In the genomic region with DNA sequence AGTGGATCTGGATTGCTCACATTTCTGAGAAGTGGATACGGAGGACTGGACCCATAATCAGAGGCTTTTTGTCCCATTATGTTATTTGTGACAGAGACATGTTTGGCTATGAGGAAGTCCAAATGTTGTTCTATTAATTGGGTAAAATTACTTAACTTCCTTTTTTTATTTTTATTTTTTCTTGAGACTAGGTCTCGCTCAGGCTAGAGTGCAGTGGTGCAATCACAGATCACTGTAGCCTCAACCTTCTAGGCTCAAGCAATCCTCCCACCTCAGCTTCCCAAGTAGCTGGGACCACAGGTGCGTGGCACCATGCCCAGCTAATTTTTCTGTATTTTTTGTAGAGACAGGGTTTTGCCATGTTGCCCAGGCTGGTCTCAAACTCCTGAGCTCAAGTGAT, we compare ENCODE assay signal across 16 cellular contexts.
"Had no signal": no experiment of that assay in that cellular context is flagged by ENCODE, and none has a peak within 500 bp of the region (broad histone marks: within the 10 kb centered on the region; RNA-seq: fewer than 3 reads in every experiment).

No MANE protein-coding gene starts in this region.

- DNase-seq: activated CD4-positive, alpha-beta T cell treated with anti-CD3 and anti-CD28 coated beads, Interleukin-2, amount 50 U/mL, for 1 hour; activated T-cell treated with anti-CD3 and anti-CD28 coated beads for 4 hours; caudate nucleus; effector CD8-positive, alpha-beta T cell; heart right ventricle; stimulated activated CD4-positive, alpha-beta T cell treated with anti-CD3 and anti-CD28 coated beads, Interleukin-12 subunit alpha, Interleukin-12 subunit beta, amount 100 ng/mL, for 4 hours; stimulated activated CD4-positive, alpha-beta T cell treated with anti-CD3 and anti-CD28 coated beads, Interleukin-2, amount 100 ng/mL, for 48 hours; testis had no signal

- H3K9me3 Mint-ChIP-seq: activated naive CD4-positive, alpha-beta T cell treated with anti-CD3 and anti-CD28 coated beads, Interleukin-2, amount 50 U/mL, for 24 hours; activated T-helper 2 cell treated with anti-CD3 and anti-CD28 coated beads, Interferon-gamma antibody, Interleukin-2, Interleukin-4, amounts not matched to agents 10 μg/mL and 5 μg/mL and 100 μg/mL, durations not matched to agents 14 hours and 24 hours and 36 hours; nephron; stimulated activated naive CD8-positive, alpha-beta T cell treated with anti-CD3 and anti-CD28 coated beads, Interleukin-15, Interleukin-2, amounts not matched to agents 100 ng/mL and 50 ng/mL, for 24 hours; WTC11 had no signal

- H3K4me1 ChIP-seq: testis had no signal

- H3K27me3 ChIP-seq: heart right ventricle, testis had no signal

- H3K27ac ChIP-seq: coronary artery, testis had no signal

- H3K27me3 Mint-ChIP-seq: activated naive CD4-positive, alpha-beta T cell treated with anti-CD3 and anti-CD28 coated beads, Interleukin-2, amount 50 U/mL, for 24 hours; stimulated activated naive CD8-positive, alpha-beta T cell treated with anti-CD3 and anti-CD28 coated beads, Interleukin-15, Interleukin-2, amounts not matched to agents 100 ng/mL and 50 ng/mL, for 24 hours had no signal

- ATAC-seq: heart right ventricle, left lobe of liver, sciatic nerve, WTC11 had no signal

- H3K4me1 Mint-ChIP-seq: activated naive CD4-positive, alpha-beta T cell treated with anti-CD3 and anti-CD28 coated beads, Interleukin-2, amount 50 U/mL, for 24 hours; nephron; WTC11 had no signal

- H3K4me3 Mint-ChIP-seq: activated naive CD4-positive, alpha-beta T cell treated with anti-CD3 and anti-CD28 coated beads, Interleukin-2, amount 50 U/mL, for 24 hours; nephron; stimulated activated naive CD8-positive, alpha-beta T cell treated with anti-CD3 and anti-CD28 coated beads, Interleukin-15, Interleukin-2, amounts not matched to agents 100 ng/mL and 50 ng/mL, for 24 hours; WTC11 had no signal

- H3K27ac Mint-ChIP-seq: activated naive CD4-positive, alpha-beta T cell treated with anti-CD3 and anti-CD28 coated beads, Interleukin-2, amount 50 U/mL, for 24 hours; activated T-helper 2 cell treated with anti-CD3 and anti-CD28 coated beads, Interferon-gamma antibody, Interleukin-2, Interleukin-4, amounts not matched to agents 10 μg/mL and 5 μg/mL and 100 μg/mL, durations not matched to agents 14 hours and 24 hours and 36 hours; nephron; stimulated activated naive CD8-positive, alpha-beta T cell treated with anti-CD3 and anti-CD28 coated beads, Interleukin-15, Interleukin-2, amounts not matched to agents 100 ng/mL and 50 ng/mL, for 24 hours; WTC11 had no signal

- H3K4me3 ChIP-seq: coronary artery, heart right ventricle, testis had no signal

- H3K9me3 ChIP-seq: heart right ventricle, testis had no signal
